Comparison of ENCODE assay signal across 1 cellular context in genomic region chr17:43360376-43360738, GRCh38.
TF ChIP-seq lines count a peak whose summit lies in the region.

No MANE protein-coding gene starts in this region.

TF ChIP-seq in HepG2, 621 proteins besides CTCF, POLR2A, EP300 and RAD21 (continued from another document):
- peak; percentile 20; the same call in 1 of the 2 replicates for TF ChIP-seq RFX5 (IDR thresholded peaks at IDR 0.05; ENCODE audit: low read depth, low read length)
- peak; percentile 93 for TF ChIP-seq ZBTB21 (CRISPR knock-in tag; IDR thresholded peaks at IDR 0.05)
- no peak for TF ChIP-seq ELF4 (CRISPR knock-in tag; IDR thresholded peaks at IDR 0.05; ENCODE audit: borderline replicate concordance)
- no peak for TF ChIP-seq LCORL (IDR thresholded peaks at IDR 0.05)
- 0 out of 2 replicates have a peak, but pooled peaks have one; percentile 0 for TF ChIP-seq LCORL (CRISPR knock-in tag; IDR thresholded peaks at IDR 0.05)
- peak; percentile 11; the same call in 1 of the 2 replicates for TF ChIP-seq HDAC1 (CRISPR knock-in tag; IDR thresholded peaks at IDR 0.05)
- no peak for TF ChIP-seq GABPA (IDR thresholded peaks at IDR 0.05; ENCODE audit: low read depth, low read length)
- 0 out of 2 replicates have a peak, but pooled peaks have one; percentile 9 for TF ChIP-seq GABPA (CRISPR knock-in tag; IDR thresholded peaks at IDR 0.05; ENCODE audit: low read depth)
- no peak; the same call in 1 of the 2 replicates for TF ChIP-seq CSRNP2 (CRISPR knock-in tag; conservative IDR thresholded peaks at IDR 0.05; ENCODE audit: low read depth)
- TF ChIP-seq SOX13 (IDR thresholded peaks at IDR 0.05) = no peak
- TF ChIP-seq SOX13 (CRISPR knock-in tag; conservative IDR thresholded peaks at IDR 0.05 in 1 of 2, IDR thresholded peaks at IDR 0.05 in 1 of 2) = 0 out of 4 replicates have a peak, but pooled peaks of 1 of the 2 experiments have one; percentile 47
- TF ChIP-seq ZFP62 (CRISPR knock-in tag; IDR thresholded peaks at IDR 0.05) = no peak
- peak; percentile 92 for TF ChIP-seq CREB1 (IDR thresholded peaks at IDR 0.05)
- TF ChIP-seq CREB1 (CRISPR knock-in tag; IDR thresholded peaks at IDR 0.05) = no peak
- 0 out of 2 replicates have a peak, but pooled peaks have one; percentile 9 for TF ChIP-seq ZNF414 (CRISPR knock-in tag; IDR thresholded peaks at IDR 0.05)
- 0 out of 2 replicates have a peak, but pooled peaks have one; percentile 11 for TF ChIP-seq ZNF30 (CRISPR knock-in tag; IDR thresholded peaks at IDR 0.05)
- TF ChIP-seq ZNF276 (CRISPR knock-in tag; IDR thresholded peaks at IDR 0.05; ENCODE audit: low read depth) = 0 out of 2 replicates have a peak, but pooled peaks have one; percentile 2
